23 cellular contexts compared by ENCODE assay signal in genomic region chr4:4639370-4639769, GRCh38.
"Had no signal": no experiment of that assay in that cellular context is flagged by ENCODE, and none has a peak within 500 bp of the region (broad histone marks: within the 10 kb centered on the region; RNA-seq: fewer than 3 reads in every experiment).

No MANE protein-coding gene starts in this region.

- ATAC-seq: left colon; left lung; lower lobe of right lung; naive thymus-derived CD8-positive, alpha-beta T cell; right lobe of liver; stimulated activated effector memory CD8-positive, alpha-beta T cell treated with anti-CD3 and anti-CD28 coated beads, Interleukin-12 subunit alpha, Interleukin-12 subunit beta, amount 100 ng/mL, for 72 hours had no signal

- H3K36me3 Mint-ChIP-seq: stimulated activated effector memory CD8-positive, alpha-beta T cell treated with anti-CD3 and anti-CD28 coated beads, Interleukin-12 subunit alpha, Interleukin-12 subunit beta, amount 100 ng/mL, for 72 hours had no signal

- H3K4me3 Mint-ChIP-seq: naive thymus-derived CD8-positive, alpha-beta T cell; nephron; stimulated activated effector memory CD8-positive, alpha-beta T cell treated with anti-CD3 and anti-CD28 coated beads, Interleukin-12 subunit alpha, Interleukin-12 subunit beta, amount 100 ng/mL, for 72 hours had no signal

- H3K36me3 ChIP-seq: left lung, lower lobe of right lung, ovary, right atrium auricular region, right lobe of liver, stomach, thyroid gland, transverse colon, upper lobe of left lung, vagina had no signal

- H3K4me1 Mint-ChIP-seq: naive thymus-derived CD8-positive, alpha-beta T cell had no signal

- H3K27ac Mint-ChIP-seq: naive thymus-derived CD8-positive, alpha-beta T cell; nephron; progenitor cell of endocrine pancreas; stimulated activated effector memory CD8-positive, alpha-beta T cell treated with anti-CD3 and anti-CD28 coated beads, Interleukin-12 subunit alpha, Interleukin-12 subunit beta, amount 100 ng/mL, for 72 hours had no signal

- H3K27me3 Mint-ChIP-seq: naive thymus-derived CD8-positive, alpha-beta T cell had no signal

- H3K4me2 ChIP-seq: smooth muscle cell had no signal

- H3K27ac ChIP-seq: left lung, lower lobe of right lung, ovary, right atrium auricular region, right lobe of liver, stomach, testis, thyroid gland, transverse colon, upper lobe of left lung, vagina had no signal

- H3K4me1 ChIP-seq: left lung, lower lobe of right lung, right atrium auricular region, right lobe of liver, testis, thyroid gland, transverse colon, upper lobe of left lung, vagina had no signal

- H3K9me3 ChIP-seq: left lung, lower lobe of right lung, ovary, right atrium auricular region, right lobe of liver, stomach, testis, thyroid gland, transverse colon, upper lobe of left lung, vagina had no signal

- H3K9me3 Mint-ChIP-seq: naive thymus-derived CD8-positive, alpha-beta T cell; nephron; stimulated activated effector memory CD8-positive, alpha-beta T cell treated with anti-CD3 and anti-CD28 coated beads, Interleukin-12 subunit alpha, Interleukin-12 subunit beta, amount 100 ng/mL, for 72 hours had no signal

- H3K4me3 ChIP-seq: left lung, lower lobe of right lung, ovary, right atrium auricular region, right lobe of liver, smooth muscle cell, stomach, testis, thyroid gland, transverse colon, upper lobe of left lung, vagina had no signal

- DNase-seq: hippocampal formation; kidney glomerular epithelial cell; left colon; left lung; lower lobe of right lung; mammary epithelial cell; mesenchymal stem cell; naive thymus-derived CD8-positive, alpha-beta T cell; ovary; right lobe of liver; stimulated activated CD4-positive, alpha-beta T cell treated with anti-CD3 and anti-CD28 coated beads, Interleukin-4, amount 100 ng/mL, for 24 hours; stimulated activated naive CD4-positive, alpha-beta T cell; stomach; testis; thyroid gland; transverse colon; upper lobe of left lung had no signal

- H3K27me3 ChIP-seq: left lung, ovary, right atrium auricular region, right lobe of liver, stomach, testis, thyroid gland, transverse colon, upper lobe of left lung, vagina had no signal
